ENCODE assay signal across 10 cellular contexts in the genomic region with DNA sequence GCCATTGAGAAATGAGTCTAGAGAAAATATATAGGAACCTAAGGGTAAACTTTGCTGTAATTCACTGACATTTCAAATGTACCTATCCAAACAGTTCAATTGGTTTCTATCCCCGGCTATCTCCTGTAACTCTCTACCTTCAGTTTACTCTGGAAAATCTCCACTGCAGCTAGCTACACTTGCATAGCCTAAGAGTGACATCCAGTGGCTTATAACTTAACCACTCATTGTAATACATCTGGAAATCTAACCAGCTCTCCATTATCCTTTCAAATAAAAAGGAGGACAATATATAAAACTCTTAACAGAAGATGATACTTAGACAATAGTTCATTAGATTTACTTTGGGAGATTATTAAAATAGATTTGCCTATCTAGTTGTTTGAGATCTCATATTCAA. TPM values are rescaled to one million over a fixed set of nuclear protein-coding genes. Genes with fewer than 3 reads are reported as not detected.
DNase-seq lines count a peak whose midpoint lies in the region; ATAC-seq and TF ChIP-seq lines count a peak whose summit lies in the region.
"Had no signal": no experiment of that assay in that cellular context is flagged by ENCODE, and none has a peak within 500 bp of the region (broad histone marks: within the 10 kb centered on the region; RNA-seq: fewer than 3 reads in every experiment).

No MANE protein-coding gene starts in this region.

- H3K9ac ChIP-seq in endodermal cell (ENCODE audit: extremely low read depth, low read length, poor library complexity, severe bottlenecking): no peak overlapping the region
- no peak overlapping the region for H3K9ac ChIP-seq in neural cell (ENCODE audit: low read length)

- no peak overlapping the region for H3K4me3 Mint-ChIP-seq in endodermal cell
- H3K4me3 Mint-ChIP-seq: activated naive CD8-positive, alpha-beta T cell had no signal

- H3K27ac ChIP-seq in endodermal cell (ENCODE audit: low read depth, low read length) (no peak overlapping the region), neural cell (ENCODE audit: low read length) (no peak overlapping the region)
- H3K27ac ChIP-seq: upper lobe of left lung had no signal

- no peak overlapping the region for H2AFZ ChIP-seq in neural cell (ENCODE audit: low read depth, low read length)

- H3K27me3 ChIP-seq in endodermal cell (ENCODE audit: control insufficient read depth, insufficient read depth, low read length, poor library complexity, severe bottlenecking) (peaks cover 43% of the 10 kb centered on the region), neural cell (ENCODE audit: insufficient read depth, low read depth, low read length) (no peaks in the 10 kb centered on the region)
- H3K27me3 ChIP-seq: upper lobe of left lung had no signal

- DNase-seq in EH (ENCODE audit: low read depth): peak; percentile 43
- DNase-seq in NB4 (ENCODE audit: low read depth): peak; percentile 33
- no peak for DNase-seq in endodermal cell
- no peak for DNase-seq in central memory CD4-positive, alpha-beta T cell
- DNase-seq in SIG-M5 treated with dmso at 0.1 percent for 504 hours (lab: John Stamatoyannopoulos, UW; ENCODE audit: unreplicated experiment): no peak
- DNase-seq: upper lobe of left lung had no signal

- H3K4me2 ChIP-seq in neural cell (ENCODE audit: low read length): no peak overlapping the region

- no peaks in the 10 kb centered on the region for H4K20me1 ChIP-seq in neural cell (ENCODE audit: insufficient read depth)

- WGBS in endodermal cell (ENCODE audit: insufficient coverage in 1 of 2, insufficient read length in 1 of 2), 2 experiments: 70 to 85% methylated on average over 1 of the region's 1 CpG

- no peak for TF ChIP-seq POLR2A in NB4 (IDR thresholded peaks at IDR 0.05; ENCODE audit: extremely low read depth, insufficient read length)

- no peak for TF ChIP-seq EP300 in neural cell (conservative IDR thresholded peaks at IDR 0.05; ENCODE audit: poor library complexity, severe bottlenecking)

- H3K4me3 ChIP-seq in NB4 (ENCODE audit: low read depth, low read length): no peak overlapping the region
- H3K4me3 ChIP-seq in endodermal cell (ENCODE audit: low read length): no peak overlapping the region
- H3K4me3 ChIP-seq in neural cell (ENCODE audit: low read length): no peak overlapping the region
- H3K4me3 ChIP-seq: upper lobe of left lung had no signal

- H3K4me1 Mint-ChIP-seq in endodermal cell: no peaks in the 10 kb centered on the region

- H3K36me3 Mint-ChIP-seq in endodermal cell (ENCODE audit: low read depth): no peaks in the 10 kb centered on the region
- H3K36me3 Mint-ChIP-seq: activated naive CD8-positive, alpha-beta T cell had no signal

- H3K27me3 Mint-ChIP-seq in endodermal cell (ENCODE audit: insufficient read depth): peaks cover 39% of the 10 kb centered on the region

- no peaks in the 10 kb centered on the region for H3K9me3 ChIP-seq in endodermal cell (ENCODE audit: control insufficient read depth, low read length)
- H3K9me3 ChIP-seq in neural cell (ENCODE audit: low read length): no peaks in the 10 kb centered on the region
- H3K9me3 ChIP-seq: upper lobe of left lung had no signal

- ATAC-seq in GM19455 (IDR thresholded peaks at IDR 0.05; ENCODE audit: unreplicated experiment): no peak
- no peak for ATAC-seq in GM19035 (IDR thresholded peaks at IDR 0.05; ENCODE audit: unreplicated experiment)

- H3K4me1 ChIP-seq in endodermal cell (ENCODE audit: control insufficient read depth, insufficient read depth, low read length): no peaks in the 10 kb centered on the region
- H3K4me1 ChIP-seq: upper lobe of left lung had no signal

- no peaks in the 10 kb centered on the region for H3K9me3 Mint-ChIP-seq in endodermal cell

- TF ChIP-seq RAD21 in neural cell (conservative IDR thresholded peaks at IDR 0.05): peak; percentile 92

- no peaks in the 10 kb centered on the region for H3F3A ChIP-seq in neural cell (ENCODE audit: insufficient read depth, low read length, poor library complexity, severe bottlenecking)

- H3K79me2 ChIP-seq in neural cell (replicated peaks; ENCODE audit: insufficient read depth, low read length): no peaks in the 10 kb centered on the region

- TF ChIP-seq CTCF in NB4 (IDR thresholded peaks at IDR 0.05; ENCODE audit: low read depth, low read length) (peak; percentile 12), endodermal cell (conservative IDR thresholded peaks at IDR 0.05) (peak; percentile 77), neural cell (IDR thresholded peaks at IDR 0.05; ENCODE audit: poor library complexity, severe bottlenecking) (peak; percentile 85)

- no peaks in the 10 kb centered on the region for H3K36me3 ChIP-seq in endodermal cell (ENCODE audit: control insufficient read depth, insufficient read depth, low read length)
- no peaks in the 10 kb centered on the region for H3K36me3 ChIP-seq in neural cell (ENCODE audit: insufficient read depth, low read length)
- H3K36me3 ChIP-seq: upper lobe of left lung had no signal

- H3K9me2 ChIP-seq in neural cell (ENCODE audit: insufficient read depth, low read length): no peaks in the 10 kb centered on the region

- no peak overlapping the region for H3K27ac Mint-ChIP-seq in endodermal cell
- H3K27ac Mint-ChIP-seq: activated naive CD8-positive, alpha-beta T cell had no signal

TF ChIP-seq in neural cell, 6 proteins besides CTCF, POLR2A, EP300 and RAD21:
- TF ChIP-seq REST (IDR thresholded peaks at IDR 0.05; ENCODE audit: borderline replicate concordance) (no peak), POLR2AphosphoS5 (IDR thresholded peaks at IDR 0.05) (no peak), MXI1 (conservative IDR thresholded peaks at IDR 0.05; ENCODE audit: poor library complexity, severe bottlenecking) (no peak), TAF1 (IDR thresholded peaks at IDR 0.05; ENCODE audit: low read depth) (no peak), SMC3 (conservative IDR thresholded peaks at IDR 0.05; ENCODE audit: poor library complexity) (peak; percentile 91)

RNA-seq across cellular contexts. Expression of gene SPDL1, which starts 35.3 kb away (rescaled TPM):
- total RNA-seq in endodermal cell: 10 to 100 TPM; 42.0 to 47.4 TPM
- polyA plus RNA-seq in endodermal cell (2013, experiment 1 of 2): 55.4 TPM
- 52.3 TPM for polyA plus RNA-seq in endodermal cell (2013, experiment 2 of 2)
- polyA plus RNA-seq in neural cell: 26.0 and 26.6 TPM in 2 replicates
- 30.7 and 54.9 TPM in 2 replicates for polyA minus RNA-seq in neural cell

Comparison
In these comparisons a context has a peak if more than half of its experiments do, and no peak if none do; other contexts are left out.
1. DNase-seq: peak in EH (single experiment) and NB4 (single experiment); none in endodermal cell (single experiment), central memory CD4-positive, alpha-beta T cell (single experiment) and SIG-M5 treated with dmso at 0.1 percent for 504 hours (single experiment).
2. CTCF ChIP-seq: peak in every context shown above with its lines; median percentile 85 in neural cell; 77 in endodermal cell; 12 in NB4.